ENCODE assay signal across 14 cellular contexts in the genomic region with DNA sequence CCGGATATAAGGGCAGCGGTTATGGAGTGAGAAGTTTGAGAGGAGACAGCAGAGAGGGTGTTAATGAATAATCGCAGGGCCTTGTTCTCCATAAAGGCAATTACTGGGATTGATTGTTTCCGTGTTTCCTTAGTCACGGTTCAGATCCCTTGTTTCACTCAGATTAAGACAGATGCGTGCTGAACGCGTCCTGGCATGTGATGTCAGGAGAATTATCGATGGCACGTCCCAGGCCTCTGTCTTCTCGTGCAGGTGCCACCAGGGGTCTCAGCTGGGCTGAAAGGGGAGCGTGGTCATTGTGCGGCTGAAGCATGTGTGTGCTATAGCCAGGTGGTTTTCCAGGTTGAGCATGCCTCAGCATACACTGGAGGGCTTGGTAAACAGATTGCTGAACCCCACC.
DNase-seq lines count a peak whose midpoint lies in the region; ATAC-seq and TF ChIP-seq lines count a peak whose summit lies in the region.
"Had no signal": no experiment of that assay in that cellular context is flagged by ENCODE, and none has a peak within 500 bp of the region (broad histone marks: within the 10 kb centered on the region; RNA-seq: fewer than 3 reads in every experiment).

No MANE protein-coding gene starts in this region.

- peaks cover 0 to 11% (median 2%) of the 10 kb centered on the region in 4 donors for H3K36me3 ChIP-seq in upper lobe of left lung

- no peaks in the 10 kb centered on the region for H3K9me3 Mint-ChIP-seq in activated CD8-positive, alpha-beta T cell treated with anti-CD3 and anti-CD28 coated beads for 36 hours
- no peaks in the 10 kb centered on the region for H3K9me3 Mint-ChIP-seq in activated CD8-positive, alpha-beta T cell treated with anti-CD3 and anti-CD28 coated beads, Interleukin-2, amount 10 ng/mL, durations not matched to agents 7 days and 5 days (ENCODE audit: insufficient read depth)
- peaks cover 0 to 3% (median 3%) of the 10 kb centered on the region in 3 donors for H3K9me3 Mint-ChIP-seq in IgD-negative memory B cell
- H3K9me3 Mint-ChIP-seq in WTC11 = no peaks in the 10 kb centered on the region
- H3K9me3 Mint-ChIP-seq in stimulated activated naive B cell treated with anti-CD40 and anti-IgM and Interleukin-4, amounts not matched to agents 10 μg/mL and 1 μg/mL and 100 μg/mL, for 72 hours = peaks cover 0 to 1% of the 10 kb centered on the region in 2 donors

- ATAC-seq in activated CD8-positive, alpha-beta T cell treated with anti-CD3 and anti-CD28 coated beads for 36 hours = no peak
- ATAC-seq in activated CD8-positive, alpha-beta T cell treated with anti-CD3 and anti-CD28 coated beads, Interleukin-2, amount 10 ng/mL, durations not matched to agents 7 days and 5 days = no peak
- ATAC-seq in WTC11 = no peak
- ATAC-seq in stimulated activated naive B cell treated with anti-CD40 and anti-IgM and Interleukin-4, amounts not matched to agents 10 μg/mL and 1 μg/mL and 100 μg/mL, for 72 hours (replicated peaks) = peak in 1 of 2 donors; percentile 14
- ATAC-seq in upper lobe of left lung (ENCODE audit: low FRiP score in 2 of 2) = no peak

- no peak for TF ChIP-seq CTCF in activated CD8-positive, alpha-beta T cell treated with anti-CD3 and anti-CD28 coated beads for 36 hours (IDR thresholded peaks at IDR 0.05)
- TF ChIP-seq CTCF in WTC11 (IDR thresholded peaks at IDR 0.05) (no peak), upper lobe of left lung (IDR thresholded peaks at IDR 0.05) (no peak)

- H3K36me3 Mint-ChIP-seq in activated CD8-positive, alpha-beta T cell treated with anti-CD3 and anti-CD28 coated beads for 36 hours (ENCODE audit: low read depth) = peaks cover 7% of the 10 kb centered on the region
- H3K36me3 Mint-ChIP-seq in activated CD8-positive, alpha-beta T cell treated with anti-CD3 and anti-CD28 coated beads, Interleukin-2, amount 10 ng/mL, durations not matched to agents 7 days and 5 days (ENCODE audit: low read depth) = peaks cover 18% of the 10 kb centered on the region
- no peaks in the 10 kb centered on the region for H3K36me3 Mint-ChIP-seq in IgD-negative memory B cell
- peaks cover 7% of the 10 kb centered on the region for H3K36me3 Mint-ChIP-seq in WTC11
- peaks cover 8 to 12% of the 10 kb centered on the region in 2 donors for H3K36me3 Mint-ChIP-seq in stimulated activated naive B cell treated with anti-CD40 and anti-IgM and Interleukin-4, amounts not matched to agents 10 μg/mL and 1 μg/mL and 100 μg/mL, for 72 hours

- no peaks in the 10 kb centered on the region for H3K4me1 ChIP-seq in upper lobe of left lung

- no peak for TF ChIP-seq EP300 in upper lobe of left lung (IDR thresholded peaks at IDR 0.05)

- H3K4me3 Mint-ChIP-seq in activated CD8-positive, alpha-beta T cell treated with anti-CD3 and anti-CD28 coated beads for 36 hours = no peak overlapping the region
- no peak overlapping the region for H3K4me3 Mint-ChIP-seq in activated CD8-positive, alpha-beta T cell treated with anti-CD3 and anti-CD28 coated beads, Interleukin-2, amount 10 ng/mL, durations not matched to agents 7 days and 5 days
- H3K4me3 Mint-ChIP-seq in IgD-negative memory B cell (peak overlapping the region; percentile 40 to 95 (median 81)), WTC11 (no peak overlapping the region)
- peak overlapping the region in 1 of 2 donors; percentile 46 for H3K4me3 Mint-ChIP-seq in stimulated activated naive B cell treated with anti-CD40 and anti-IgM and Interleukin-4, amounts not matched to agents 10 μg/mL and 1 μg/mL and 100 μg/mL, for 72 hours

- H3K27ac ChIP-seq in upper lobe of left lung = no peak overlapping the region
- H3K27ac ChIP-seq: epithelial cell of prostate had no signal

- CTCF ChIA-PET in activated CD8-positive, alpha-beta T cell treated with anti-CD3 and anti-CD28 coated beads for 36 hours (lab: Charles Lee) = no interaction called here
- CTCF ChIA-PET in activated CD8-positive, alpha-beta T cell treated with anti-CD3 and anti-CD28 coated beads, Interleukin-2, amount 10 ng/mL, durations not matched to agents 7 days and 5 days (lab: Charles Lee) = no interaction called here
- CTCF ChIA-PET in WTC11 (lab: Charles Lee) = interaction anchor here (0.7 kb wide), 1 partner anchor 10 kb away, joined by 3 read pairs; no protein-coding TSS in a partner anchor

- peak overlapping the region; percentile 20 for H3K27ac Mint-ChIP-seq in activated CD8-positive, alpha-beta T cell treated with anti-CD3 and anti-CD28 coated beads for 36 hours
- H3K27ac Mint-ChIP-seq in activated CD8-positive, alpha-beta T cell treated with anti-CD3 and anti-CD28 coated beads, Interleukin-2, amount 10 ng/mL, durations not matched to agents 7 days and 5 days = no peak overlapping the region
- peak overlapping the region; percentile 83 to 94 (median 89) for H3K27ac Mint-ChIP-seq in IgD-negative memory B cell
- peak overlapping the region; percentile 21; the same call in 1 of the 2 replicates for H3K27ac Mint-ChIP-seq in WTC11
- H3K27ac Mint-ChIP-seq in stimulated activated naive B cell treated with anti-CD40 and anti-IgM and Interleukin-4, amounts not matched to agents 10 μg/mL and 1 μg/mL and 100 μg/mL, for 72 hours = peak overlapping the region; percentile 52

- POLR2A ChIA-PET in activated CD8-positive, alpha-beta T cell treated with anti-CD3 and anti-CD28 coated beads for 36 hours (lab: Charles Lee) = no interaction called here
- POLR2A ChIA-PET in activated CD8-positive, alpha-beta T cell treated with anti-CD3 and anti-CD28 coated beads, Interleukin-2, amount 10 ng/mL, durations not matched to agents 7 days and 5 days (lab: Charles Lee) = no interaction called here
- POLR2A ChIA-PET in WTC11 (lab: Charles Lee) = interaction anchor here (0.6 kb wide), 1 partner anchor 93 kb away, joined by 5 read pairs; no protein-coding TSS in a partner anchor

- H3K4me3 ChIP-seq in upper lobe of left lung = no peak overlapping the region

- no peak for TF ChIP-seq POLR2A in upper lobe of left lung (IDR thresholded peaks at IDR 0.05)

- WGBS in upper lobe of left lung, 2 donors = 84 to 87% methylated on average over 13 of the region's 13 CpGs

- no peaks in the 10 kb centered on the region for H3K27me3 ChIP-seq in upper lobe of left lung

- no peaks in the 10 kb centered on the region for H3K27me3 Mint-ChIP-seq in activated CD8-positive, alpha-beta T cell treated with anti-CD3 and anti-CD28 coated beads for 36 hours
- no peaks in the 10 kb centered on the region for H3K27me3 Mint-ChIP-seq in activated CD8-positive, alpha-beta T cell treated with anti-CD3 and anti-CD28 coated beads, Interleukin-2, amount 10 ng/mL, durations not matched to agents 7 days and 5 days (ENCODE audit: low read depth)
- H3K27me3 Mint-ChIP-seq in IgD-negative memory B cell (peaks cover 38% of the 10 kb centered on the region), WTC11 (ENCODE audit: low read depth) (no peaks in the 10 kb centered on the region)
- no peaks in the 10 kb centered on the region for H3K27me3 Mint-ChIP-seq in stimulated activated naive B cell treated with anti-CD40 and anti-IgM and Interleukin-4, amounts not matched to agents 10 μg/mL and 1 μg/mL and 100 μg/mL, for 72 hours

- intact Hi-C loops in activated CD8-positive, alpha-beta T cell treated with anti-CD3 and anti-CD28 coated beads for 36 hours (cut with micrococcal nuclease) = no loop called here

- no peak for DNase-seq in activated CD8-positive, alpha-beta T cell treated with anti-CD3 and anti-CD28 coated beads for 36 hours
- DNase-seq in activated CD8-positive, alpha-beta T cell treated with anti-CD3 and anti-CD28 coated beads, Interleukin-2, amount 10 ng/mL, durations not matched to agents 7 days and 5 days = no peak
- DNase-seq in WTC11 (ENCODE audit: low spot score) (no peak), cerebellum (ENCODE audit: low spot score) (no peak), NOMO-1 treated with dmso at 0.1 percent for 144 hours (lab: John Stamatoyannopoulos, UW; ENCODE audit: unreplicated experiment) (no peak), upper lobe of left lung (no peak)
- no peak for DNase-seq in stimulated activated naive B cell treated with anti-CD40 and anti-IgM and Interleukin-4, amounts not matched to agents 10 μg/mL and 1 μg/mL and 100 μg/mL, for 72 hours
- DNase-seq: activated effector memory CD4-positive, alpha-beta T cell treated with Interleukin-2 at 50 U/mL for 16 hours; IMR-90; midbrain; SK-N-SH; stimulated activated CD4-positive, alpha-beta T cell treated with anti-CD3 and anti-CD28 coated beads, Interleukin-1b, Interleukin-23, amount 100 ng/mL, for 48 hours had no signal

- H3K9me3 ChIP-seq in upper lobe of left lung = no peaks in the 10 kb centered on the region
- H3K9me3 ChIP-seq: SK-N-SH had no signal

- peaks cover 27% of the 10 kb centered on the region for H3K4me1 Mint-ChIP-seq in activated CD8-positive, alpha-beta T cell treated with anti-CD3 and anti-CD28 coated beads for 36 hours (ENCODE audit: low read depth)
- H3K4me1 Mint-ChIP-seq in activated CD8-positive, alpha-beta T cell treated with anti-CD3 and anti-CD28 coated beads, Interleukin-2, amount 10 ng/mL, durations not matched to agents 7 days and 5 days (ENCODE audit: low read depth) = peaks cover 4% of the 10 kb centered on the region
- peaks cover 44 to 46% (median 44%) of the 10 kb centered on the region in 3 donors for H3K4me1 Mint-ChIP-seq in IgD-negative memory B cell
- H3K4me1 Mint-ChIP-seq in WTC11 = peaks cover 20% of the 10 kb centered on the region
- H3K4me1 Mint-ChIP-seq in stimulated activated naive B cell treated with anti-CD40 and anti-IgM and Interleukin-4, amounts not matched to agents 10 μg/mL and 1 μg/mL and 100 μg/mL, for 72 hours = peaks cover 33 to 56% of the 10 kb centered on the region in 2 donors

TF ChIP-seq in WTC11, 78 proteins besides CTCF, POLR2A, EP300 and RAD21 (continues in another document):
- no peak for TF ChIP-seq CBFB (CRISPR knock-in tag; IDR thresholded peaks at IDR 0.05; ENCODE audit: low read depth)
- TF ChIP-seq TEAD1 (CRISPR knock-in tag; IDR thresholded peaks at IDR 0.05) = no peak
- TF ChIP-seq, protein P1, sequence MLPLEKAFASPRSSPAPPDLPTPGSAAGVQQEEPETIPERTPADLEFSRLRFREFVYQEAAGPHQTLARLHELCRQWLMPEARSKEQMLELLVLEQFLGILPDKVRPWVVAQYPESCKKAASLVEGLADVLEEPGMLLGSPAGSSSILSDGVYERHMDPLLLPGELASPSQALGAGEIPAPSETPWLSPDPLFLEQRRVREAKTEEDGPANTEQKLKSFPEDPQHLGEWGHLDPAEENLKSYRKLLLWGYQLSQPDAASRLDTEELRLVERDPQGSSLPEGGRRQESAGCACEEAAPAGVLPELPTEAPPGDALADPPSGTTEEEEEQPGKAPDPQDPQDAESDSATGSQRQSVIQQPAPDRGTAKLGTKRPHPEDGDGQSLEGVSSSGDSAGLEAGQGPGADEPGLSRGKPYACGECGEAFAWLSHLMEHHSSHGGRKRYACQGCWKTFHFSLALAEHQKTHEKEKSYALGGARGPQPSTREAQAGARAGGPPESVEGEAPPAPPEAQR (CRISPR knock-in tag; IDR thresholded peaks at IDR 0.05) = no peak

Comparison
In these comparisons a context has a peak if more than half of its experiments do, and no peak if none do; other contexts are left out.
1. H3K4me3 Mint-ChIP-seq: peak in IgD-negative memory B cell (4 of 4); none in activated CD8-positive, alpha-beta T cell treated with anti-CD3 and anti-CD28 coated beads for 36 hours (single experiment), activated CD8-positive, alpha-beta T cell treated with anti-CD3 and anti-CD28 coated beads, Interleukin-2, amount 10 ng/mL, durations not matched to agents 7 days and 5 days (single experiment) and WTC11 (single experiment).